27 cellular contexts compared by ENCODE assay signal in genomic region chrX:40291553-40291952, GRCh38.
"Had no signal": no experiment of that assay in that cellular context is flagged by ENCODE, and none has a peak within 500 bp of the region (broad histone marks: within the 10 kb centered on the region; RNA-seq: fewer than 3 reads in every experiment).

No MANE protein-coding gene starts in this region.

- H3K4me3 ChIP-seq: gastrocnemius medialis, pancreas, prostate gland, skin epidermis, testis, vagina had no signal

- H3K4me1 ChIP-seq: gastrocnemius medialis, pancreas, prostate gland, testis, vagina had no signal

- DNase-seq: activated B cell treated with CpG ODN at 0.5 μM for 24 hours; activated CD4-positive, alpha-beta T cell treated with anti-CD3 and anti-CD28 coated beads, Interleukin-2, amount 50 U/mL, for 1 hour; activated CD8-positive, alpha-beta T cell treated with anti-CD3 and anti-CD28 coated beads for 36 hours; activated gamma-delta T cell treated with Interleukin-2 at 50 U/mL for 16 hours; activated naive CD4-positive, alpha-beta T cell treated with anti-CD3 and anti-CD28 coated beads, Interleukin-2, amount 50 U/mL, for 16 hours; activated T-cell treated with anti-CD3 and anti-CD28 coated beads, Interleukin-2, amount 50 U/mL, for 4 hours; amniotic stem cell; dermis blood vessel endothelial cell; effector CD4-positive, alpha-beta T cell; gastrocnemius medialis; glutamatergic neuron; left colon; naive B cell; nephron progenitor cell; pancreas; retina; stimulated activated CD4-positive, alpha-beta T cell treated with anti-CD3 and anti-CD28 coated beads, Interleukin-12 subunit alpha, Interleukin-12 subunit beta, amount 100 ng/mL, for 4 hours; stimulated activated CD4-positive, alpha-beta T cell treated with anti-CD3 and anti-CD28 coated beads, Interleukin-4, amount 100 ng/mL, for 1 hour; stimulated activated naive CD8-positive, alpha-beta T cell treated with anti-CD3 and anti-CD28 coated beads, Interleukin-15, Interleukin-2, amounts not matched to agents 100 U/mL and 50 U/mL, for 24 hours; testis had no signal

- H3K36me3 ChIP-seq: gastrocnemius medialis, pancreas, prostate gland, vagina had no signal

- ATAC-seq: activated CD8-positive, alpha-beta T cell treated with anti-CD3 and anti-CD28 coated beads for 36 hours; activated T-cell treated with anti-CD3 and anti-CD28 coated beads, Interleukin-2, amount 50 U/mL, for 4 hours; activated T-helper 17 cell treated with anti-CD3 and anti-CD28 coated beads, Interleukin-2, amount 50 U/mL, for 72 hours; gastrocnemius medialis; left colon; pancreas; sciatic nerve; stimulated activated naive CD8-positive, alpha-beta T cell treated with anti-CD3 and anti-CD28 coated beads, Interleukin-15, Interleukin-2, amounts not matched to agents 100 U/mL and 50 U/mL, for 24 hours had no signal

- H3K9me3 ChIP-seq: gastrocnemius medialis, pancreas, prostate gland, testis, vagina had no signal

- FAIRE-seq: keratinocyte had no signal

- H3K27me3 ChIP-seq: gastrocnemius medialis, pancreas, testis, vagina had no signal

- H3K27ac ChIP-seq: epithelial cell of prostate, gastrocnemius medialis, pancreas, prostate gland, skin epidermis, testis, vagina had no signal
